Comparison of ENCODE assay signal across 1 cellular context in the genomic region with DNA sequence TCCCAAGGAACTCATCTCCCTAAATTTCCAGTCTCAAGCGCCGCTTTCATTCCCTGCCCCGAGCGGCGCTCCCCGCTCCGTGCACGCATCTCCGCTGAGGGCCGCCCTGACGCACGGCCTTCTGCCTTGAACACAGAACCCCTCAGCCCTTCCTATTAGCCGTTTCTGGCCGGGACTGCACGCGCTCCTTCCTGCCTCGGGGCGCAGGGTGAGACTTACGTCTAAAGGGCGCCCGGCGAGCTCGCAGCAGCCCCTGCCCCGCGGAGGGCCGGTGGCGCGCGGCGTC.
TF ChIP-seq lines count a peak whose summit lies in the region.

No MANE protein-coding gene starts in this region.

TF ChIP-seq in K562, 482 proteins besides CTCF, POLR2A, EP300 and RAD21 (continued from another document):
- TF ChIP-seq, protein P1, sequence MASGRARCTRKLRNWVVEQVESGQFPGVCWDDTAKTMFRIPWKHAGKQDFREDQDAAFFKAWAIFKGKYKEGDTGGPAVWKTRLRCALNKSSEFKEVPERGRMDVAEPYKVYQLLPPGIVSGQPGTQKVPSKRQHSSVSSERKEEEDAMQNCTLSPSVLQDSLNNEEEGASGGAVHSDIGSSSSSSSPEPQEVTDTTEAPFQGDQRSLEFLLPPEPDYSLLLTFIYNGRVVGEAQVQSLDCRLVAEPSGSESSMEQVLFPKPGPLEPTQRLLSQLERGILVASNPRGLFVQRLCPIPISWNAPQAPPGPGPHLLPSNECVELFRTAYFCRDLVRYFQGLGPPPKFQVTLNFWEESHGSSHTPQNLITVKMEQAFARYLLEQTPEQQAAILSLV (tag; IDR thresholded peaks at IDR 0.05) = no peak
- TF ChIP-seq, protein P2, sequence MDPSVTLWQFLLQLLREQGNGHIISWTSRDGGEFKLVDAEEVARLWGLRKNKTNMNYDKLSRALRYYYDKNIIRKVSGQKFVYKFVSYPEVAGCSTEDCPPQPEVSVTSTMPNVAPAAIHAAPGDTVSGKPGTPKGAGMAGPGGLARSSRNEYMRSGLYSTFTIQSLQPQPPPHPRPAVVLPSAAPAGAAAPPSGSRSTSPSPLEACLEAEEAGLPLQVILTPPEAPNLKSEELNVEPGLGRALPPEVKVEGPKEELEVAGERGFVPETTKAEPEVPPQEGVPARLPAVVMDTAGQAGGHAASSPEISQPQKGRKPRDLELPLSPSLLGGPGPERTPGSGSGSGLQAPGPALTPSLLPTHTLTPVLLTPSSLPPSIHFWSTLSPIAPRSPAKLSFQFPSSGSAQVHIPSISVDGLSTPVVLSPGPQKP (CRISPR knock-in tag; IDR thresholded peaks at IDR 0.05) = no peak
- no peak for TF ChIP-seq HDAC2 (IDR thresholded peaks at IDR 0.05)
